ENCODE assay signal across 8 cellular contexts in genomic region chr7:30470163-30470770, GRCh38. TPM values are rescaled to one million over a fixed set of nuclear protein-coding genes. Genes with fewer than 3 reads are reported as not detected.
DNase-seq lines count a peak whose midpoint lies in the region; ATAC-seq, FAIRE-seq and TF ChIP-seq lines count a peak whose summit lies in the region.

No MANE protein-coding gene starts in this region.

- 3% methylated on average over 6 of the region's 14 CpGs; no CpG with 5 or more reads in 1 of the 2 experiments for WGBS in IMR-90 (ENCODE audit: extremely low coverage in 2 of 2, insufficient read length in 1 of 2), 2 experiments

- H3K9me3 Mint-ChIP-seq in activated CD4-positive, alpha-beta memory T cell treated with anti-CD3 and anti-CD28 coated beads for 36 hours = no peaks in the 10 kb centered on the region

- intact Hi-C loops in IMR-90 (cut with micrococcal nuclease) = no loop called here
- intact Hi-C loops in left ventricle myocardium superior (cut with micrococcal nuclease) = no loop called here
- intact Hi-C loops in activated CD4-positive, alpha-beta memory T cell treated with anti-CD3 and anti-CD28 coated beads for 36 hours (cut with micrococcal nuclease) = no loop called here

- peak; percentile 65 for DNase-seq in IMR-90
- peak; percentile 56 for DNase-seq in astrocyte of the hippocampus (ENCODE audit: low read depth, low spot score)
- peak; percentile 52 for DNase-seq in left ventricle myocardium superior
- no peak for DNase-seq in NCI-H1417 treated with DMSO at 0.1 percent for 48 hours (lab: John Stamatoyannopoulos, UW)
- DNase-seq in GM12891 (ENCODE audit: insufficient read length, low spot score) = no peak
- DNase-seq in activated CD4-positive, alpha-beta memory T cell treated with anti-CD3 and anti-CD28 coated beads for 36 hours = no peak
- no peak for DNase-seq in islet precursor cell

- H3K27me3 ChIP-seq in IMR-90 (ENCODE audit: control insufficient read depth, insufficient read depth, low read length) = no peaks in the 10 kb centered on the region
- no peaks in the 10 kb centered on the region for H3K27me3 ChIP-seq in skeletal muscle tissue (ENCODE audit: control insufficient read depth in 3 of 3, insufficient read depth in 3 of 3, low read length in 3 of 3)

- H3K4me1 Mint-ChIP-seq in activated CD4-positive, alpha-beta memory T cell treated with anti-CD3 and anti-CD28 coated beads for 36 hours (ENCODE audit: low read depth) = peaks cover 74% of the 10 kb centered on the region

- H3K14ac ChIP-seq in IMR-90 (replicated peaks; ENCODE audit: low read depth, low read length) = no peak overlapping the region; the same call in 1 of the 2 replicates

- no peak overlapping the region for H3K4me3 Mint-ChIP-seq in activated CD4-positive, alpha-beta memory T cell treated with anti-CD3 and anti-CD28 coated beads for 36 hours

- peak overlapping the region; percentile 31; the same call in 1 of the 2 replicates for H4K91ac ChIP-seq in IMR-90 (ENCODE audit: insufficient read depth, low read depth, low read length)

- POLR2A ChIA-PET in IMR-90 (lab: Charles Lee; ENCODE audit: unreplicated experiment) = no interaction called here
- POLR2A ChIA-PET in activated CD4-positive, alpha-beta memory T cell treated with anti-CD3 and anti-CD28 coated beads for 36 hours (lab: Charles Lee) = no interaction called here

- H3K4me1 ChIP-seq in IMR-90 (ENCODE audit: control insufficient read depth, insufficient read depth, low read length) (peaks cover 36% of the 10 kb centered on the region), skeletal muscle tissue (ENCODE audit: control insufficient read depth in 3 of 3, insufficient read depth in 3 of 3, low read length in 3 of 3) (peaks cover 65 to 74% (median 72%) of the 10 kb centered on the region in 3 donors)

- peak overlapping the region; percentile 21 for H2AK9ac ChIP-seq in IMR-90 (replicated peaks; ENCODE audit: low read depth, low read length, poor library complexity)

- in situ Hi-C loops in IMR-90 (cut with MboI; ENCODE audit: low sequenced_read_pairs) = no loop called here

- peaks cover 12% of the 10 kb centered on the region for H3K36me3 Mint-ChIP-seq in activated CD4-positive, alpha-beta memory T cell treated with anti-CD3 and anti-CD28 coated beads for 36 hours

- no TSS peak for BruUV-seq in IMR-90 (replicated peaks; lab: Mats Ljungman, UMichigan)

- peak overlapping the region; percentile 27 for H3K4me2 ChIP-seq in IMR-90 (ENCODE audit: low read depth, low read length)

- H4K5ac ChIP-seq in IMR-90 (ENCODE audit: low read depth, low read length) = peak overlapping the region; percentile 52

- peaks cover 9% of the 10 kb centered on the region for H4K20me1 ChIP-seq in IMR-90 (ENCODE audit: insufficient read depth, low read length)

- H3K56ac ChIP-seq in IMR-90 (ENCODE audit: extremely low read depth, insufficient read depth, low read length) = no peak overlapping the region

- H2BK5ac ChIP-seq in IMR-90 (ENCODE audit: low read depth, low read length, poor library complexity, severe bottlenecking) = peak overlapping the region; percentile 35

- H3K4me3 ChIP-seq in IMR-90 (ENCODE audit: insufficient read depth, low read depth, low read length) (no peak overlapping the region), skeletal muscle tissue (ENCODE audit: low read length in 3 of 3) (peak overlapping the region; percentile 3 to 40 (median 36))

- H2AFZ ChIP-seq in IMR-90 (replicated peaks; ENCODE audit: low read length, poor library complexity) = no peak overlapping the region

- H2BK20ac ChIP-seq in IMR-90 (ENCODE audit: low read depth, low read length) = peak overlapping the region; percentile 15; the same call in 1 of the 2 replicates

- H3K27ac Mint-ChIP-seq in activated CD4-positive, alpha-beta memory T cell treated with anti-CD3 and anti-CD28 coated beads for 36 hours = no peak overlapping the region

- H3K36me3 ChIP-seq in IMR-90 (ENCODE audit: control insufficient read depth, insufficient read depth, low read length) = no peaks in the 10 kb centered on the region
- H3K36me3 ChIP-seq in skeletal muscle tissue (ENCODE audit: control insufficient read depth in 3 of 3, insufficient read depth in 3 of 3, low read length in 3 of 3) = no peaks in the 10 kb centered on the region

- ATAC-seq in IMR-90 (ENCODE audit: low read depth) (no peak), left ventricle myocardium superior (peak; percentile 65)

- H3K27ac ChIP-seq in IMR-90 (ENCODE audit: insufficient read depth, low read length) (peak overlapping the region; percentile 44; the same call in 1 of the 2 replicates), skeletal muscle tissue (ENCODE audit: low read depth, low read length) (peak overlapping the region; percentile 77)

- H3K23ac ChIP-seq in IMR-90 (ENCODE audit: low read depth, low read length) = peak overlapping the region; percentile 36; the same call in 1 of the 2 replicates

- H3K18ac ChIP-seq in IMR-90 (ENCODE audit: low read depth, low read length) = peak overlapping the region; percentile 48

- TF ChIP-seq CTCF in IMR-90 (conservative IDR thresholded peaks at IDR 0.05; ENCODE audit: low read depth, low read length) = no peak

- TF ChIP-seq RAD21 in IMR-90 (IDR thresholded peaks at IDR 0.05; ENCODE audit: low read length) = no peak

- TF ChIP-seq POLR2A in IMR-90 (IDR thresholded peaks at IDR 0.05; ENCODE audit: low read depth, low read length) (0 out of 2 replicates have a peak, but pooled peaks have one; percentile 19), GM12891 (IDR thresholded peaks at IDR 0.05; ENCODE audit: low read depth, low read length) (no peak)

- H3K9me3 ChIP-seq in IMR-90 (ENCODE audit: control insufficient read depth, insufficient read depth, low read length) (no peaks in the 10 kb centered on the region), skeletal muscle tissue (ENCODE audit: control insufficient read depth in 3 of 3, low read length in 3 of 3) (no peaks in the 10 kb centered on the region)

- dilution Hi-C loops in IMR-90 (cut with HindIII; ENCODE audit: low sequenced_read_pairs, unreplicated experiment) = no loop called here

- CTCF ChIA-PET in IMR-90 (lab: Yijun Ruan, JAX) = interaction anchor here (1.0 to 1.8 kb wide), 3 partner anchors 8 to 306 kb away, joined by 4 to 11 read pairs (median 9); partner anchors contain the start of gene NOD1
- CTCF ChIA-PET in activated CD4-positive, alpha-beta memory T cell treated with anti-CD3 and anti-CD28 coated beads for 36 hours (lab: Charles Lee) = interaction anchor here (1.0 kb wide), 1 partner anchor 195 kb away, joined by 4 read pairs; no protein-coding TSS in a partner anchor

- H3K79me1 ChIP-seq in IMR-90 (ENCODE audit: low read depth in 1 of 2, low read length in 2 of 2) = peaks cover 8 to 67% of the 10 kb centered on the region in 2 experiments

- H3K27me3 Mint-ChIP-seq in activated CD4-positive, alpha-beta memory T cell treated with anti-CD3 and anti-CD28 coated beads for 36 hours = no peaks in the 10 kb centered on the region

- H3K9ac ChIP-seq in IMR-90 (ENCODE audit: low read depth, low read length) (no peak overlapping the region), skeletal muscle tissue (ENCODE audit: low read depth in 1 of 3, low read length in 3 of 3) (peak overlapping the region in 2 of 3 donors; percentile 35 to 36)

- peak overlapping the region; percentile 66 for H3K4ac ChIP-seq in IMR-90 (ENCODE audit: low read depth, low read length)

- H2BK15ac ChIP-seq in IMR-90 (ENCODE audit: low read depth, low read length) = peak overlapping the region; percentile 22; the same call in 1 of the 3 replicates

- peak overlapping the region; percentile 45 for H2BK120ac ChIP-seq in IMR-90 (ENCODE audit: low read depth, low read length)

- H3K9me1 ChIP-seq in IMR-90 (ENCODE audit: insufficient read depth, low read length) = peaks cover 22% of the 10 kb centered on the region

- H4K8ac ChIP-seq in IMR-90 (ENCODE audit: low read depth in 2 of 2, low read length in 2 of 2) = peak overlapping the region in 1 of 2 experiments; percentile 40; a peak in 2 of 4 replicates

- FAIRE-seq in GM12891 (lab: Jason Lieb, UNC) = no peak

- peak overlapping the region; percentile 61 for H2AK5ac ChIP-seq in IMR-90 (ENCODE audit: low read depth, low read length)

TF ChIP-seq in IMR-90, 13 proteins besides CTCF, POLR2A, EP300 and RAD21 (continues in another document):
- no peak for TF ChIP-seq MAFK (IDR thresholded peaks at IDR 0.05; ENCODE audit: low read depth, low read length)
- TF ChIP-seq, protein P1, sequence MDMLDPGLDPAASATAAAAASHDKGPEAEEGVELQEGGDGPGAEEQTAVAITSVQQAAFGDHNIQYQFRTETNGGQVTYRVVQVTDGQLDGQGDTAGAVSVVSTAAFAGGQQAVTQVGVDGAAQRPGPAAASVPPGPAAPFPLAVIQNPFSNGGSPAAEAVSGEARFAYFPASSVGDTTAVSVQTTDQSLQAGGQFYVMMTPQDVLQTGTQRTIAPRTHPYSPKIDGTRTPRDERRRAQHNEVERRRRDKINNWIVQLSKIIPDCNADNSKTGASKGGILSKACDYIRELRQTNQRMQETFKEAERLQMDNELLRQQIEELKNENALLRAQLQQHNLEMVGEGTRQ (IDR thresholded peaks at IDR 0.05; ENCODE audit: low read depth, low read length) = no peak

TF ChIP-seq in GM12891, 5 proteins besides CTCF, POLR2A, EP300 and RAD21:
- no peak for TF ChIP-seq POLR2AphosphoS5 (IDR thresholded peaks at IDR 0.05; ENCODE audit: low read depth, low read length)
- TF ChIP-seq SPI1 (IDR thresholded peaks at IDR 0.05; ENCODE audit: low read depth, low read length) = no peak
- no peak for TF ChIP-seq TAF1 (IDR thresholded peaks at IDR 0.05; ENCODE audit: low read depth, low read length)
- no peak for TF ChIP-seq PAX5 (IDR thresholded peaks at IDR 0.05; ENCODE audit: insufficient read depth, low read length, severe bottlenecking)
- TF ChIP-seq POU2F2 (IDR thresholded peaks at IDR 0.05; ENCODE audit: low read depth, low read length) = no peak

RNA-seq across cellular contexts. Expression of gene NOD1, which starts 8.3 kb away (rescaled TPM):
- total RNA-seq in IMR-90 (2012; rRNA removed) = 1.4 and 1.8 TPM in 2 replicates
- 2.7 and 3.0 TPM in 2 replicates for polyA plus RNA-seq in IMR-90 (2012; rRNA removed)
- 1.3 and 1.4 TPM in 2 replicates for polyA plus RNA-seq in IMR-90 (2012; cell fraction: cytosol; rRNA removed)
- 5.8 and 9.5 TPM in 2 replicates for polyA plus RNA-seq in IMR-90 (2012; cell fraction: nucleus; rRNA removed; ENCODE audit: low replicate concordance)
- 6.9 TPM for total RNA-seq in left ventricle myocardium superior
- total RNA-seq in skeletal muscle tissue = 13.0 TPM
- polyA plus RNA-seq in GM12891 (2012; ENCODE audit: low read depth, missing spikeins) = 5.7 TPM
- 10 to 100 TPM; 12.8 to 14.0 TPM for total RNA-seq in activated CD4-positive, alpha-beta memory T cell treated with anti-CD3 and anti-CD28 coated beads for 36 hours

RNA-seq across cellular contexts. Expression of gene GGCT, which starts 34.4 kb away (rescaled TPM):
- total RNA-seq in IMR-90 (2012; rRNA removed) = 12.0 and 17.5 TPM in 2 replicates
- polyA plus RNA-seq in IMR-90 (2012; rRNA removed) = 18.6 and 19.1 TPM in 2 replicates
- 12.4 and 17.8 TPM in 2 replicates for polyA plus RNA-seq in IMR-90 (2012; cell fraction: cytosol; rRNA removed)
- polyA plus RNA-seq in IMR-90 (2012; cell fraction: nucleus; rRNA removed; ENCODE audit: low replicate concordance) = 3.6 and 4.5 TPM in 2 replicates
- 18.2 TPM for total RNA-seq in left ventricle myocardium superior
- 12.5 TPM for total RNA-seq in skeletal muscle tissue
- 58.6 TPM for polyA plus RNA-seq in GM12891 (2012; ENCODE audit: low read depth, missing spikeins)
- total RNA-seq in activated CD4-positive, alpha-beta memory T cell treated with anti-CD3 and anti-CD28 coated beads for 36 hours = 10 to 100 TPM; 60.5 to 68.0 TPM

Comparison
In these comparisons a context has a peak if more than half of its experiments do, and no peak if none do; other contexts are left out.
1. DNase-seq: peak in IMR-90 (single experiment), astrocyte of the hippocampus (single experiment) and left ventricle myocardium superior (single experiment); none in NCI-H1417 treated with DMSO at 0.1 percent for 48 hours (single experiment), GM12891 (single experiment), activated CD4-positive, alpha-beta memory T cell treated with anti-CD3 and anti-CD28 coated beads for 36 hours (single experiment) and islet precursor cell (single experiment).